Comparison of ENCODE assay signal across 8 cellular contexts in the genomic region with DNA sequence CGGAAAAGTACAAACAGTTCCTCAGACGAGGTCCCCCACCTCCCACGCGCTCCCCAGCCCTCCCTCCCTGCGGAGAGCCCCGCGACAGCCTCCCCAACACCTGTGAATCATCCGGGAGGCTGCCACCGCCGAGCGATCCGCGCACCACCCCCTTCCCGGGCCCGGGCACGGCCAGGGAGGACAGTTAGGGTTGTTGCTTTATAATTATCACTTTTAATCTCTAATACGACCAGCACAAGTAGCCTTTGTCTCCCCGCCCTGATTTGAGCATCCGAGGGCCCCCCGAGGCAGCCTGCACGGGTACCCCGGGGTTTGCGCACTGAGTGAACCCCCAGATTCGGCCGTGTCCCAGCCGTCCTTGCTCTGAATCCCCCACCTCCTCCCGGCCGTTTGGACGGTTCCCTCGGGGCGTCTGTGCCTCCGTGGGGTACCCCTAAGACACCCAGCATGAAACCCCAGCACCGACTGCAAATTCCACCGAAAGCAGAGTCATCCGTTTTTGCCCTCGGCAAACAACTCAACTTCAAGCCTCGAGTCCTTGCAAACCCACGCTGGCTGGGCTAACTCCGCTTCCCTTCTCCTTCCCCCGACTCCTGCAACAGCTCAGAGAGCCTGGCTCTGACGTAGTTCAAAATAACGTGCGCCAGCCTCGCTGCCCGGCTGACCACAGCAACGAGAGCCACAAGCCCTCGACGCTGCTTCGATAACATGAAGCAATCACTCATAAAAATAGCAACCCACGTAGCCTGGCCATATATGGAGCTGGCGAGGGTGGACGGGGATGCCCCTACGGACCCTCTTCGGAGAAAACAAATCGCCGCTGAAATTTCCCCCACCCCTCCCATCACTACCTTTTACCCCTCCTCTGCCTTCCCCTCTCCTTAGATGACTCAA. TPM values are rescaled to one million over a fixed set of nuclear protein-coding genes. Genes with fewer than 3 reads are reported as not detected.
DNase-seq lines count a peak whose midpoint lies in the region; ATAC-seq and TF ChIP-seq lines count a peak whose summit lies in the region.

No MANE protein-coding gene starts in this region.

- intact Hi-C loops in colonic mucosa (cut with DNase I) = no loop called here

- no peak for TF ChIP-seq CTCF in GM13977 (IDR thresholded peaks at IDR 0.05; ENCODE audit: extremely low read depth, insufficient read depth, missing control alignments)
- no peak for TF ChIP-seq CTCF in retinal pigment epithelial cell (conservative IDR thresholded peaks at IDR 0.05; ENCODE audit: low read depth, low read length)
- no peak for TF ChIP-seq CTCF in colonic mucosa (IDR thresholded peaks at IDR 0.05)

- peaks cover 14% of the 10 kb centered on the region for H3K27me3 ChIP-seq in colonic mucosa

- H3K9ac ChIP-seq in colonic mucosa (ENCODE audit: low read depth in 2 of 2, low read length in 2 of 2) = no peak overlapping the region

- no peaks in the 10 kb centered on the region for H3K36me3 ChIP-seq in colonic mucosa

- ATAC-seq in GM21576 (IDR thresholded peaks at IDR 0.05; ENCODE audit: unreplicated experiment) (no peak), GM18909 (IDR thresholded peaks at IDR 0.05; ENCODE audit: poor library complexity, unreplicated experiment) (no peak)

- H3K9me3 ChIP-seq in colonic mucosa = no peaks in the 10 kb centered on the region

- in situ Hi-C loops in GM13977 (cut with MboI; ENCODE audit: low pct_unique_long_range_greater_than_20kb, low sequenced_read_pairs, unreplicated experiment) = no loop called here

- H3K4me1 ChIP-seq in colonic mucosa = no peaks in the 10 kb centered on the region

- H3K4me3 ChIP-seq in iPS-11a (ENCODE audit: low read depth, low read length) (peak overlapping the region; percentile 44), retinal pigment epithelial cell (ENCODE audit: low read length) (peak overlapping the region; percentile 53), colonic mucosa (no peak overlapping the region)

- no peak overlapping the region for H3K27ac ChIP-seq in colonic mucosa

- DNase-seq in GM13977 (ENCODE audit: low spot score) = peak; percentile 45
- DNase-seq in NCI-H2227 (lab: John Stamatoyannopoulos, UW; ENCODE audit: unreplicated experiment) = peak; percentile 89
- peak in 57 of 58 donors; percentile 44 to 88 (median 73) for DNase-seq in anterior cingulate cortex (lab: John Stamatoyannopoulos, UW)
- DNase-seq in retinal pigment epithelial cell (ENCODE audit: low read depth) = peak; percentile 81
- DNase-seq in colonic mucosa = no peak

RNA-seq across cellular contexts. Expression of a gene that starts 0.9 kb away (rescaled TPM):
- total RNA-seq in colonic mucosa = 1 to 10 TPM in 1 of 2 donors, under 1 TPM in 1; 0.67 to 2.2 TPM
